Comparison of ENCODE assay signal across 17 cellular contexts in the genomic region with DNA sequence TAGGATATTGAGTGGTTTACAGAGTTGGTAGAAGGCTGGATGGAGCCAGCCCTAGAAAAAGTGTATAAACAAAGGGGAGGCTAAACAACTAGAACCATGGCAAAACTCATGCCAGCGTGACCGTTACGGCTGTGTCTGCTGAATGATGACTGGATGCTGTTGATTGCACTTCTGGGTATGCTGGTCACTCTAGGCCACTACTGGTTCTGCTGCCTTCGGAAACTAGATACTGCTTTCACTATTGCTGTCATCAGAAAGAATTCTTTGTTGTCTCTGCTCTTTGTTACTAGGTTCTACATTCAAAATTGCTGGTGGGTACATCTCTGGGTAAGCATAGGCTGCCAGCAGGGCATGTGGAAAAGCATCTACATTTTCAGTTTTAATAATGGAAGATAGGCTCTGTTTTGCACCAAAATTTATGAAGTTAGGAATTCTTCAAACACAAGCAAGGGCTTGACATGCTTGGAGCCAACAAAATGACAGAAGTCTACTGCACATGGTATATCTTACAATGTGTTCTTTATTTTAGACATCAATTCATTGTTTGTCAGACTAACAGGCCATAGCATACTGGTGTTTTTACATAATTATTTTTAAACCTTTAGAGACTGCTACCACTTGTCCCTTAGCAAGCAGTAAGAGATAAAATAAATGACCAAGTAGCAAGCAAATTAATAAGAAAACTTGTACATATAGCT. TPM values are rescaled to one million over a fixed set of nuclear protein-coding genes. Genes with fewer than 3 reads are reported as not detected.
DNase-seq lines count a peak whose midpoint lies in the region; TF ChIP-seq lines count a peak whose summit lies in the region.
"Had no signal": no experiment of that assay in that cellular context is flagged by ENCODE, and none has a peak within 500 bp of the region (broad histone marks: within the 10 kb centered on the region; RNA-seq: fewer than 3 reads in every experiment).

No MANE protein-coding gene starts in this region.

- no peak overlapping the region for H3K4me3 ChIP-seq in HEK293 (ENCODE audit: low read depth, low read length)
- no peak overlapping the region for H3K4me3 ChIP-seq in A673 (ENCODE audit: low read depth, low read length, poor library complexity, severe bottlenecking)
- H3K4me3 ChIP-seq: BLaER1, smooth muscle cell, testis had no signal

- TF ChIP-seq CTCF in HEK293 (tag by site-specific recombination; IDR thresholded peaks at IDR 0.05) (no peak), GM10248 (IDR thresholded peaks at IDR 0.05; ENCODE audit: control extremely low read depth, extremely low read depth, low read depth, missing control alignments) (no peak), A673 (conservative IDR thresholded peaks at IDR 0.05; ENCODE audit: low read depth, low read length) (no peak)

- H3K27me3 ChIP-seq in A673 (replicated peaks; ENCODE audit: insufficient read depth, low read depth, low read length, poor library complexity), result no peaks in the 10 kb centered on the region
- H3K27me3 ChIP-seq: BLaER1, testis had no signal

- intact Hi-C loops in A673 (cut with micrococcal nuclease; ENCODE audit: unreplicated experiment), result no loop called here

- H3K4me1 ChIP-seq in HEK293 (ENCODE audit: control insufficient read depth, insufficient read depth, low read length), result peaks cover 2% of the 10 kb centered on the region; the same call in 1 of the 2 replicates
- no peaks in the 10 kb centered on the region for H3K4me1 ChIP-seq in A673 (ENCODE audit: insufficient read depth, low read length, poor library complexity, severe bottlenecking)
- H3K4me1 ChIP-seq: BLaER1, testis had no signal

- peak; percentile 56 for DNase-seq in NCI-H510A treated with DMSO at 0.1 percent for 48 hours (lab: John Stamatoyannopoulos, UW)
- peak; percentile 78 for DNase-seq in kidney glomerular epithelial cell (lab: John Stamatoyannopoulos, UW)
- peak; percentile 77 for DNase-seq in superior temporal gyrus (ENCODE audit: extremely low spot score)
- no peak for DNase-seq in GM10248 (ENCODE audit: extremely low spot score)
- no peak for DNase-seq in DMS 273 treated with DMSO at 0.1 percent for 48 hours (lab: John Stamatoyannopoulos, UW)
- DNase-seq in A673 (ENCODE audit: low spot score), result no peak
- DNase-seq: activated CD4-positive, alpha-beta T cell treated with anti-CD3 and anti-CD28 coated beads, Interleukin-2, amount 50 U/mL, for 4 hours; activated naive CD4-positive, alpha-beta T cell treated with anti-CD3 and anti-CD28 coated beads, Interleukin-2, amount 10 ng/mL, durations not matched to agents 7 days and 5 days; activated T-cell treated with anti-CD3 and anti-CD28 coated beads, Interleukin-2, amount 50 U/mL, for 1 hour; NCI-H526 treated with DMSO at 0.1 percent for 48 hours; Right ventricle myocardium superior; stimulated activated CD4-positive, alpha-beta T cell treated with anti-CD3 and anti-CD28 coated beads, Interleukin-4, amount 100 ng/mL, for 24 hours; T-helper 1 cell; testis had no signal

- CTCF ChIA-PET in HEK293 (lab: Yijun Ruan, JAX) (no interaction called here), GM10248 (lab: Yijun Ruan, JAX) (interaction anchor here (1.4 kb wide), 1 partner anchor 13 kb away, joined by 4 read pairs; no protein-coding TSS in a partner anchor), A673 (lab: Charles Lee) (no interaction called here)

- H3K27ac ChIP-seq in HEK293 (ENCODE audit: extremely low read depth, low read depth, low read length), result no peak overlapping the region
- H3K27ac ChIP-seq in A673 (ENCODE audit: low read depth, low read length, poor library complexity, severe bottlenecking), result no peak overlapping the region
- H3K27ac ChIP-seq: BLaER1, testis had no signal

- H3K9me3 ChIP-seq in HEK293 (ENCODE audit: control insufficient read depth, insufficient read depth, low read depth, low read length) (no peaks in the 10 kb centered on the region), A673 (ENCODE audit: low read depth, low read length, poor library complexity, severe bottlenecking) (no peaks in the 10 kb centered on the region)
- H3K9me3 ChIP-seq: testis had no signal

- no TSS peak for BruUV-seq in A673 (replicated peaks; lab: Mats Ljungman, UMichigan)

- peaks cover 0 to 5% of the 10 kb centered on the region in 2 experiments; a peak in 2 of 3 replicates for H3K36me3 ChIP-seq in HEK293 (ENCODE audit: control insufficient read depth in 2 of 2, insufficient read depth in 1 of 2, low read length in 2 of 2)
- no peaks in the 10 kb centered on the region for H3K36me3 ChIP-seq in A673 (ENCODE audit: insufficient read depth, low read length, poor library complexity, severe bottlenecking)

- POLR2A ChIA-PET in HEK293 (lab: Yijun Ruan, JAX) (no interaction called here), GM10248 (lab: Yijun Ruan, JAX) (no interaction called here), A673 (lab: Charles Lee; ENCODE audit: low non-redundant PET) (no interaction called here)

TF ChIP-seq in HEK293, 187 proteins besides CTCF, POLR2A, EP300 and RAD21:
- TF ChIP-seq TCF7L2 (IDR thresholded peaks at IDR 0.05; ENCODE audit: borderline replicate concordance, low read depth, low read length) (no peak), ZNF701 (tag by site-specific recombination; IDR thresholded peaks at IDR 0.05) (no peak), HOXC10 (CRISPR knock-in tag; IDR thresholded peaks at IDR 0.05) (no peak), ZNF600 (tag by site-specific recombination; IDR thresholded peaks at IDR 0.05) (peak; percentile 46; the same call in 1 of the 2 replicates), ZNF202 (tag by site-specific recombination; IDR thresholded peaks at IDR 0.05; ENCODE audit: borderline replicate concordance) (no peak), ZSCAN30 (tag by site-specific recombination; IDR thresholded peaks at IDR 0.05) (no peak)
- TF ChIP-seq, protein P1, sequence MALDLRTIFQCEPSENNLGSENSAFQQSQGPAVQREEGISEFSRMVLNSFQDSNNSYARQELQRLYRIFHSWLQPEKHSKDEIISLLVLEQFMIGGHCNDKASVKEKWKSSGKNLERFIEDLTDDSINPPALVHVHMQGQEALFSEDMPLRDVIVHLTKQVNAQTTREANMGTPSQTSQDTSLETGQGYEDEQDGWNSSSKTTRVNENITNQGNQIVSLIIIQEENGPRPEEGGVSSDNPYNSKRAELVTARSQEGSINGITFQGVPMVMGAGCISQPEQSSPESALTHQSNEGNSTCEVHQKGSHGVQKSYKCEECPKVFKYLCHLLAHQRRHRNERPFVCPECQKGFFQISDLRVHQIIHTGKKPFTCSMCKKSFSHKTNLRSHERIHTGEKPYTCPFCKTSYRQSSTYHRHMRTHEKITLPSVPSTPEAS (tag by site-specific recombination; IDR thresholded peaks at IDR 0.05), result no peak
- TF ChIP-seq, protein P2, sequence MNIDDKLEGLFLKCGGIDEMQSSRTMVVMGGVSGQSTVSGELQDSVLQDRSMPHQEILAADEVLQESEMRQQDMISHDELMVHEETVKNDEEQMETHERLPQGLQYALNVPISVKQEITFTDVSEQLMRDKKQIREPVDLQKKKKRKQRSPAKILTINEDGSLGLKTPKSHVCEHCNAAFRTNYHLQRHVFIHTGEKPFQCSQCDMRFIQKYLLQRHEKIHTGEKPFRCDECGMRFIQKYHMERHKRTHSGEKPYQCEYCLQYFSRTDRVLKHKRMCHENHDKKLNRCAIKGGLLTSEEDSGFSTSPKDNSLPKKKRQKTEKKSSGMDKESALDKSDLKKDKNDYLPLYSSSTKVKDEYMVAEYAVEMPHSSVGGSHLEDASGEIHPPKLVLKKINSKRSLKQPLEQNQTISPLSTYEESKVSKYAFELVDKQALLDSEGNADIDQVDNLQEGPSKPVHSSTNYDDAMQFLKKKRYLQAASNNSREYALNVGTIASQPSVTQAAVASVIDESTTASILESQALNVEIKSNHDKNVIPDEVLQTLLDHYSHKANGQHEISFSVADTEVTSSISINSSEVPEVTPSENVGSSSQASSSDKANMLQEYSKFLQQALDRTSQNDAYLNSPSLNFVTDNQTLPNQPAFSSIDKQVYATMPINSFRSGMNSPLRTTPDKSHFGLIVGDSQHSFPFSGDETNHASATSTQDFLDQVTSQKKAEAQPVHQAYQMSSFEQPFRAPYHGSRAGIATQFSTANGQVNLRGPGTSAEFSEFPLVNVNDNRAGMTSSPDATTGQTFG (tag by site-specific recombination; IDR thresholded peaks at IDR 0.05; ENCODE audit: borderline replicate concordance), result no peak

RNA-seq across cellular contexts. Expression of a gene that starts 15.4 kb away (rescaled TPM):
- 36.0 and 38.7 TPM in 2 replicates for total RNA-seq in A673 (2021)

Comparison
In these comparisons a context has a peak if more than half of its experiments do, and no peak if none do; other contexts are left out.
1. DNase-seq: peak in NCI-H510A treated with DMSO at 0.1 percent for 48 hours (single experiment), kidney glomerular epithelial cell (single experiment) and superior temporal gyrus (single experiment); none in GM10248 (single experiment), DMS 273 treated with DMSO at 0.1 percent for 48 hours (single experiment) and A673 (single experiment).